8 cellular contexts compared by ENCODE assay signal in the genomic region with DNA sequence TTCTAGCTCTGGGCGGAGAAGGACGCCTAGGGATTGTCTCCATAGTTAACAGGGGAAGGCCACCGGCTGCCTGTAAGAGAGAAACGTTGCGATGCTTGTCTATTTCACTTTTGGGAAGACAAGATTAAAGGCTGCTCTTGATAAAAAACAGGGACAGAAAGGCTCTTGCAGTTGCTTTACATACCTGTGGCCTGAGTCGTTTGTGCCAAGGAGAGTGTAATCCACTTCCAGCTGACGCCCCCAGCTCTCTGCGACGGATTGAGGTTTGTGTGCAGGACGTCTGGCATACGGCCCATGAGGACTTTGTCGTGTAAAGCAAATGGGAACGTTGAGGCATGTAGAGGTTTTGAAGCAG. TPM values are rescaled to one million over a fixed set of nuclear protein-coding genes. Genes with fewer than 3 reads are reported as not detected.
A peak's percentile ranks its signal among the peaks of the same experiment; 100 is the strongest.
DNase-seq lines count a peak whose midpoint lies in the region; ATAC-seq and TF ChIP-seq lines count a peak whose summit lies in the region.

No MANE protein-coding gene starts in this region.

- no peak for TF ChIP-seq CTCF in coronary artery (IDR thresholded peaks at IDR 0.05)

- no peaks in the 10 kb centered on the region for H3K27me3 ChIP-seq in CD8-positive, alpha-beta memory T cell (ENCODE audit: insufficient read depth, low read length, poor library complexity, severe bottlenecking)
- no peaks in the 10 kb centered on the region for H3K27me3 ChIP-seq in mesenchymal stem cell (ENCODE audit: control insufficient read depth in 1 of 2, insufficient read depth in 1 of 2, low read length in 2 of 2)

- no peaks in the 10 kb centered on the region for H3K9me3 Mint-ChIP-seq in CD8-positive, alpha-beta memory T cell

- peaks cover 40% of the 10 kb centered on the region for H3K4me1 ChIP-seq in CD8-positive, alpha-beta memory T cell (ENCODE audit: insufficient read depth, low read length)
- H3K4me1 ChIP-seq in mesenchymal stem cell (ENCODE audit: control insufficient read depth, insufficient read depth, low read depth, low read length) = peaks cover 11% of the 10 kb centered on the region
- H3K4me1 ChIP-seq in urinary bladder (ENCODE audit: insufficient read depth) = peaks cover 1% of the 10 kb centered on the region

- peak overlapping the region; percentile 78 for H2BK15ac ChIP-seq in mesenchymal stem cell (ENCODE audit: low read depth, poor library complexity, severe bottlenecking)

- peaks cover 0 to 6% of the 10 kb centered on the region in 2 donors for H3K27me3 Mint-ChIP-seq in CD8-positive, alpha-beta memory T cell

- H3K18ac ChIP-seq in mesenchymal stem cell (ENCODE audit: low read depth in 1 of 2, low read length in 2 of 2) = peak overlapping the region; percentile 69 to 85

- peak overlapping the region; percentile 96 for H3K4me2 ChIP-seq in mesenchymal stem cell (ENCODE audit: low read length, poor library complexity, severe bottlenecking)

- ATAC-seq in HG03565 (IDR thresholded peaks at IDR 0.05; ENCODE audit: unreplicated experiment) (no peak), GM18868 (IDR thresholded peaks at IDR 0.05; ENCODE audit: unreplicated experiment) (no peak), GM18517 (IDR thresholded peaks at IDR 0.05; ENCODE audit: unreplicated experiment) (no peak)

- H2BK120ac ChIP-seq in mesenchymal stem cell (ENCODE audit: low read depth, low read length) = no peak overlapping the region

- peak overlapping the region in 1 of 2 experiments; percentile 41 for H3K23ac ChIP-seq in mesenchymal stem cell (ENCODE audit: low read length in 2 of 2)

- H3K36me3 Mint-ChIP-seq in CD8-positive, alpha-beta memory T cell = peaks cover 0 to 37% (median 2%) of the 10 kb centered on the region in 3 donors

- H3K9me3 ChIP-seq in CD8-positive, alpha-beta memory T cell (ENCODE audit: low read length) = no peaks in the 10 kb centered on the region
- no peaks in the 10 kb centered on the region for H3K9me3 ChIP-seq in mesenchymal stem cell (ENCODE audit: control insufficient read depth, low read length)

- peak overlapping the region; percentile 61 for H3K4me3 ChIP-seq in CD8-positive, alpha-beta memory T cell (ENCODE audit: low read length)
- H3K4me3 ChIP-seq in coronary artery (peak overlapping the region; percentile 77), mesenchymal stem cell (ENCODE audit: insufficient read depth in 1 of 2, low read depth in 1 of 2, low read length in 2 of 2) (peak overlapping the region; percentile 57 to 83), urinary bladder (ENCODE audit: low read depth, low read length) (peak overlapping the region; percentile 83)

- peak overlapping the region; percentile 94 for H3K9ac ChIP-seq in mesenchymal stem cell (ENCODE audit: low read length)

- peak overlapping the region; percentile 88 for H3K27ac ChIP-seq in CD8-positive, alpha-beta memory T cell (ENCODE audit: low read depth, low read length)
- H3K27ac ChIP-seq in coronary artery (peak overlapping the region; percentile 92 to 99), mesenchymal stem cell (ENCODE audit: low read length, poor library complexity, severe bottlenecking) (peak overlapping the region; percentile 65), urinary bladder (ENCODE audit: low read depth) (peak overlapping the region; percentile 97)

- WGBS in mesenchymal stem cell = 2% methylated on average over 13 of the region's 13 CpGs
- 1% methylated on average over 13 of the region's 13 CpGs for WGBS in urinary bladder

- peak overlapping the region; percentile 29 to 79 for H2BK12ac ChIP-seq in mesenchymal stem cell (ENCODE audit: low read length in 2 of 2)

- peak overlapping the region in 1 of 2 experiments; percentile 40 for H3K14ac ChIP-seq in mesenchymal stem cell (ENCODE audit: low read length in 2 of 2)

- peaks cover 58 to 65% (median 62%) of the 10 kb centered on the region in 3 donors for H3K4me1 Mint-ChIP-seq in CD8-positive, alpha-beta memory T cell

- no peak overlapping the region for H4K8ac ChIP-seq in mesenchymal stem cell (ENCODE audit: low read length)

- no peak overlapping the region for H2AK5ac ChIP-seq in mesenchymal stem cell (ENCODE audit: low read length, severe bottlenecking)

- H3K4ac ChIP-seq in mesenchymal stem cell (ENCODE audit: low read depth in 1 of 2, low read length in 2 of 2) = peak overlapping the region in 1 of 2 experiments; percentile 67

- H3K4me3 Mint-ChIP-seq in CD8-positive, alpha-beta memory T cell = peak overlapping the region; percentile 87 to 98 (median 92)

- H3K36me3 ChIP-seq in CD8-positive, alpha-beta memory T cell (ENCODE audit: insufficient read depth, low read length) = peaks cover 3% of the 10 kb centered on the region
- H3K36me3 ChIP-seq in mesenchymal stem cell (ENCODE audit: control insufficient read depth in 1 of 2, insufficient read depth in 2 of 2, low read depth in 1 of 2, low read length in 2 of 2) (peaks cover 0 to 24% of the 10 kb centered on the region in 2 experiments), urinary bladder (ENCODE audit: insufficient read depth) (no peaks in the 10 kb centered on the region)

- H4K91ac ChIP-seq in mesenchymal stem cell (ENCODE audit: low read length) = peak overlapping the region; percentile 29

- peak overlapping the region; percentile 86 to 99 (median 90) for H3K27ac Mint-ChIP-seq in CD8-positive, alpha-beta memory T cell

- H3K79me1 ChIP-seq in mesenchymal stem cell (replicated peaks; ENCODE audit: low read length, poor library complexity, severe bottlenecking) = peaks cover 6% of the 10 kb centered on the region

- CTCF ChIA-PET in CD8-positive, alpha-beta memory T cell (lab: Charles Lee) = interaction anchor here (0.9 to 9.8 kb wide), 7 partner anchors 10 to 99 kb away, joined by 3 to 81 read pairs (median 4); no protein-coding TSS in a partner anchor

- no peak overlapping the region for H2AFZ ChIP-seq in mesenchymal stem cell (ENCODE audit: low read depth, low read length)

- POLR2A ChIA-PET in CD8-positive, alpha-beta memory T cell (lab: Charles Lee) = interaction anchor here (0.9 to 2.8 kb wide), 4 partner anchors 21 to 99 kb away, joined by 3 to 22 read pairs (median 5); no protein-coding TSS in a partner anchor

- DNase-seq in CD8-positive, alpha-beta memory T cell = no peak
- peak; percentile 81 for DNase-seq in OCI-M1 (lab: John Stamatoyannopoulos, UW)
- DNase-seq in coronary artery (ENCODE audit: low spot score) = peak; percentile 80
- DNase-seq in mesenchymal stem cell = peak; percentile 83

- H2BK5ac ChIP-seq in mesenchymal stem cell (ENCODE audit: low read depth, low read length, poor library complexity, severe bottlenecking) = no peak overlapping the region

RNA-seq across cellular contexts. Expression of gene MAP3K8, which starts 1.1 kb away (rescaled TPM):
- total RNA-seq in CD8-positive, alpha-beta memory T cell = 10 to 100 TPM; 40.3 to 42.6 TPM
- polyA plus RNA-seq in CD8-positive, alpha-beta memory T cell = 16.4 TPM
- polyA plus RNA-seq in mesenchymal stem cell (2013, experiment 1 of 2) = 9.7 TPM
- 9.5 TPM for polyA plus RNA-seq in mesenchymal stem cell (2013, experiment 2 of 2)
- total RNA-seq in urinary bladder = 16.5 TPM
- polyA plus RNA-seq in urinary bladder = 19.6 TPM

Comparison
In these comparisons a context has a peak if more than half of its experiments do, and no peak if none do; other contexts are left out.
1. DNase-seq: peak in OCI-M1 (single experiment), coronary artery (single experiment) and mesenchymal stem cell (single experiment); none in CD8-positive, alpha-beta memory T cell (0 of 5).
2. Peak in every context shown above with its lines, with median percentiles within 50 percentile points of each other: H3K27ac ChIP-seq and H3K4me3 ChIP-seq.